Comparison of ENCODE assay signal across 23 cellular contexts in genomic region chrX:29082558-29082957, GRCh38.
"Had no signal": no experiment of that assay in that cellular context is flagged by ENCODE, and none has a peak within 500 bp of the region (broad histone marks: within the 10 kb centered on the region; RNA-seq: fewer than 3 reads in every experiment).

No MANE protein-coding gene starts in this region.

- H3K36me3 ChIP-seq: lower lobe of right lung, neural progenitor cell, right lobe of liver, stomach, suprapubic skin, tibial nerve, WERI-Rb-1 had no signal

- H3K4me3 Mint-ChIP-seq: activated CD4-positive, alpha-beta T cell treated with anti-CD3 and anti-CD28 coated beads, Interleukin-2, amount 10 ng/mL, durations not matched to agents 7 days and 5 days; activated CD8-positive, alpha-beta memory T cell treated with anti-CD3 and anti-CD28 coated beads, Interleukin-2, amount 10 ng/mL, durations not matched to agents 7 days and 5 days; activated CD8-positive, alpha-beta T cell treated with anti-CD3 and anti-CD28 coated beads for 36 hours; activated naive CD4-positive, alpha-beta T cell treated with anti-CD3 and anti-CD28 coated beads, Interleukin-2, amount 10 ng/mL, durations not matched to agents 7 days and 5 days; endodermal cell; immature natural killer cell; naive thymus-derived CD4-positive, alpha-beta T cell; neural progenitor cell; stimulated activated effector memory CD8-positive, alpha-beta T cell treated with anti-CD3 and anti-CD28 coated beads, Interleukin-12 subunit alpha, Interleukin-12 subunit beta, amount 100 ng/mL, for 72 hours had no signal

- H3K27ac Mint-ChIP-seq: activated CD4-positive, alpha-beta T cell treated with anti-CD3 and anti-CD28 coated beads, Interleukin-2, amount 10 ng/mL, durations not matched to agents 7 days and 5 days; activated CD8-positive, alpha-beta memory T cell treated with anti-CD3 and anti-CD28 coated beads, Interleukin-2, amount 10 ng/mL, durations not matched to agents 7 days and 5 days; activated CD8-positive, alpha-beta T cell treated with anti-CD3 and anti-CD28 coated beads for 36 hours; activated naive CD4-positive, alpha-beta T cell treated with anti-CD3 and anti-CD28 coated beads, Interleukin-2, amount 10 ng/mL, durations not matched to agents 7 days and 5 days; endodermal cell; immature natural killer cell; naive thymus-derived CD4-positive, alpha-beta T cell; neural progenitor cell; stimulated activated effector memory CD8-positive, alpha-beta T cell treated with anti-CD3 and anti-CD28 coated beads, Interleukin-12 subunit alpha, Interleukin-12 subunit beta, amount 100 ng/mL, for 72 hours had no signal

- H3K9me3 ChIP-seq: lower lobe of right lung, right lobe of liver, stomach, suprapubic skin, tibial nerve had no signal

- DNase-seq: activated CD4-positive, alpha-beta T cell treated with anti-CD3 and anti-CD28 coated beads, Interleukin-2, amount 10 ng/mL, durations not matched to agents 7 days and 5 days; activated CD4-positive, CD25-positive, alpha-beta regulatory T cell treated with anti-CD3 and anti-CD28 coated beads, Interleukin-2, amount 50 U/mL, for 72 hours; activated CD8-positive, alpha-beta memory T cell treated with anti-CD3 and anti-CD28 coated beads, Interleukin-2, amount 10 ng/mL, durations not matched to agents 7 days and 5 days; activated CD8-positive, alpha-beta T cell treated with anti-CD3 and anti-CD28 coated beads for 36 hours; activated effector memory CD4-positive, alpha-beta T cell treated with anti-CD3 and anti-CD28 coated beads, Interleukin-2, amount 50 U/mL, for 16 hours; activated naive CD4-positive, alpha-beta T cell treated with anti-CD3 and anti-CD28 coated beads, Interleukin-2, amount 10 ng/mL, durations not matched to agents 7 days and 5 days; activated T-cell treated with anti-CD3 and anti-CD28 coated beads for 4 hours; cortex of kidney; endodermal cell; immature natural killer cell; lower lobe of right lung; naive thymus-derived CD4-positive, alpha-beta T cell; posterior cingulate gyrus; right lobe of liver; stimulated activated CD4-positive, alpha-beta T cell treated with anti-CD3 and anti-CD28 coated beads, Interleukin-1b, Interleukin-23, amount 100 ng/mL, for 48 hours; stomach; WERI-Rb-1 had no signal

- H3K4me2 ChIP-seq: neural progenitor cell had no signal

- H3K36me3 Mint-ChIP-seq: activated CD8-positive, alpha-beta memory T cell treated with anti-CD3 and anti-CD28 coated beads, Interleukin-2, amount 10 ng/mL, durations not matched to agents 7 days and 5 days; activated naive CD4-positive, alpha-beta T cell treated with anti-CD3 and anti-CD28 coated beads, Interleukin-2, amount 10 ng/mL, durations not matched to agents 7 days and 5 days; immature natural killer cell; naive thymus-derived CD4-positive, alpha-beta T cell; neural progenitor cell; stimulated activated effector memory CD8-positive, alpha-beta T cell treated with anti-CD3 and anti-CD28 coated beads, Interleukin-12 subunit alpha, Interleukin-12 subunit beta, amount 100 ng/mL, for 72 hours had no signal

- H3K4me3 ChIP-seq: lower lobe of right lung, neural progenitor cell, right lobe of liver, skin epidermis, stomach, suprapubic skin, tibial nerve had no signal

- H2AFZ ChIP-seq: neural progenitor cell had no signal

- ATAC-seq: activated CD8-positive, alpha-beta memory T cell treated with anti-CD3 and anti-CD28 coated beads, Interleukin-2, amount 10 ng/mL, durations not matched to agents 7 days and 5 days; activated CD8-positive, alpha-beta T cell treated with anti-CD3 and anti-CD28 coated beads for 36 hours; left lobe of liver; lower lobe of right lung; naive thymus-derived CD4-positive, alpha-beta T cell; right lobe of liver; stimulated activated effector memory CD8-positive, alpha-beta T cell treated with anti-CD3 and anti-CD28 coated beads, Interleukin-12 subunit alpha, Interleukin-12 subunit beta, amount 100 ng/mL, for 72 hours had no signal

- H3K4me1 ChIP-seq: lower lobe of right lung, right lobe of liver, stomach, suprapubic skin, tibial nerve had no signal

- H3K27ac ChIP-seq: lower lobe of right lung, neural progenitor cell, right lobe of liver, skin epidermis, stomach, suprapubic skin, tibial nerve, WERI-Rb-1 had no signal

- H3K4me1 Mint-ChIP-seq: activated CD4-positive, alpha-beta T cell treated with anti-CD3 and anti-CD28 coated beads, Interleukin-2, amount 10 ng/mL, durations not matched to agents 7 days and 5 days; activated CD8-positive, alpha-beta memory T cell treated with anti-CD3 and anti-CD28 coated beads, Interleukin-2, amount 10 ng/mL, durations not matched to agents 7 days and 5 days; activated naive CD4-positive, alpha-beta T cell treated with anti-CD3 and anti-CD28 coated beads, Interleukin-2, amount 10 ng/mL, durations not matched to agents 7 days and 5 days; endodermal cell; immature natural killer cell; naive thymus-derived CD4-positive, alpha-beta T cell; stimulated activated effector memory CD8-positive, alpha-beta T cell treated with anti-CD3 and anti-CD28 coated beads, Interleukin-12 subunit alpha, Interleukin-12 subunit beta, amount 100 ng/mL, for 72 hours had no signal

- H3K27me3 ChIP-seq: neural progenitor cell, right lobe of liver, stomach, suprapubic skin, tibial nerve had no signal

- H3K27me3 Mint-ChIP-seq: activated CD4-positive, alpha-beta T cell treated with anti-CD3 and anti-CD28 coated beads, Interleukin-2, amount 10 ng/mL, durations not matched to agents 7 days and 5 days; activated CD8-positive, alpha-beta memory T cell treated with anti-CD3 and anti-CD28 coated beads, Interleukin-2, amount 10 ng/mL, durations not matched to agents 7 days and 5 days; activated CD8-positive, alpha-beta T cell treated with anti-CD3 and anti-CD28 coated beads for 36 hours; activated naive CD4-positive, alpha-beta T cell treated with anti-CD3 and anti-CD28 coated beads, Interleukin-2, amount 10 ng/mL, durations not matched to agents 7 days and 5 days; naive thymus-derived CD4-positive, alpha-beta T cell had no signal

- H3K9ac ChIP-seq: neural progenitor cell had no signal
